ENCODE assay signal across 16 cellular contexts in genomic region chr2:69090008-69090407, GRCh38.
DNase-seq lines count a peak whose midpoint lies in the region; ATAC-seq, FAIRE-seq and TF ChIP-seq lines count a peak whose summit lies in the region.
"Had no signal": no experiment of that assay in that cellular context is flagged by ENCODE, and none has a peak within 500 bp of the region (broad histone marks: within the 10 kb centered on the region; RNA-seq: fewer than 3 reads in every experiment).

No MANE protein-coding gene starts in this region.

- H3K4me3 ChIP-seq in A549 (no peak overlapping the region), coronary artery (no peak overlapping the region), prostate gland (no peak overlapping the region)
- H3K4me3 ChIP-seq: BLaER1, Peyer's patch had no signal

- FAIRE-seq in A549 (lab: Jason Lieb, UNC) = no peak
- FAIRE-seq: H54 had no signal

- WGBS in A549 (ENCODE audit: missing lambda C conversion rate) = 97% methylated on average over 1 of the region's 1 CpG
- WGBS in prostate gland = 74% methylated on average over 1 of the region's 1 CpG

- H3K36me3 Mint-ChIP-seq in activated CD4-positive, alpha-beta T cell treated with anti-CD3 and anti-CD28 coated beads for 36 hours (ENCODE audit: low read depth) = no peaks in the 10 kb centered on the region

- DNase-seq in A549 (ENCODE audit: low read depth in 1 of 2, low spot score in 1 of 2) = no peak
- DNase-seq in CD1c-positive myeloid dendritic cell (ENCODE audit: extremely low spot score) = peak; percentile 48
- no peak for DNase-seq in coronary artery (ENCODE audit: low spot score)
- DNase-seq in sciatic nerve (ENCODE audit: low spot score) = no peak
- DNase-seq in prostate gland (ENCODE audit: low spot score) = no peak
- no peak for DNase-seq in activated CD4-positive, alpha-beta T cell treated with anti-CD3 and anti-CD28 coated beads for 36 hours
- no peak for DNase-seq in nucleus accumbens (lab: John Stamatoyannopoulos, UW)
- DNase-seq: DMS 273 treated with DMSO at 0.1 percent for 48 hours, Kasumi-1, NCI-H1105 treated with DMSO at 0.1 percent for 48 hours, NCI-H187, NCI-H774, Peyer's patch, SHP77 treated with DMSO at 0.1 percent for 48 hours had no signal

- no peaks in the 10 kb centered on the region for H3K9me3 Mint-ChIP-seq in activated CD4-positive, alpha-beta T cell treated with anti-CD3 and anti-CD28 coated beads for 36 hours (ENCODE audit: low read depth)

- no peak for TF ChIP-seq RAD21 in A549 (conservative IDR thresholded peaks at IDR 0.05 in 1 of 2, IDR thresholded peaks at IDR 0.05 in 1 of 2)

- no peaks in the 10 kb centered on the region for H3K27me3 ChIP-seq in prostate gland (replicated peaks; ENCODE audit: insufficient read depth)
- H3K27me3 ChIP-seq: BLaER1, Peyer's patch had no signal

- H3K36me3 ChIP-seq in prostate gland = no peaks in the 10 kb centered on the region
- H3K36me3 ChIP-seq: BLaER1, Peyer's patch had no signal

- H3K27ac Mint-ChIP-seq in activated CD4-positive, alpha-beta T cell treated with anti-CD3 and anti-CD28 coated beads for 36 hours = no peak overlapping the region

- TF ChIP-seq POLR2A in A549 (IDR thresholded peaks at IDR 0.05; ENCODE audit: low read length) (no peak), prostate gland (IDR thresholded peaks at IDR 0.05) (no peak)

- no peaks in the 10 kb centered on the region for H3K4me1 Mint-ChIP-seq in activated CD4-positive, alpha-beta T cell treated with anti-CD3 and anti-CD28 coated beads for 36 hours

- peaks cover 56% of the 10 kb centered on the region for H3K4me1 ChIP-seq in A549
- no peaks in the 10 kb centered on the region for H3K4me1 ChIP-seq in prostate gland (replicated peaks)
- H3K4me1 ChIP-seq: Peyer's patch had no signal

- peaks cover 29% of the 10 kb centered on the region for H3K27me3 Mint-ChIP-seq in activated CD4-positive, alpha-beta T cell treated with anti-CD3 and anti-CD28 coated beads for 36 hours

- TF ChIP-seq EP300 in A549 (IDR thresholded peaks at IDR 0.05) = no peak

- intact Hi-C loops in sciatic nerve (cut with DNase I) = no loop called here
- intact Hi-C loops in prostate gland (cut with DNase I) = no loop called here
- intact Hi-C loops in activated CD4-positive, alpha-beta T cell treated with anti-CD3 and anti-CD28 coated beads for 36 hours (cut with DNase I, micrococcal nuclease) = no loop called here

- POLR2A ChIA-PET in A549 (lab: Yijun Ruan, JAX) = no interaction called here
- POLR2A ChIA-PET in activated CD4-positive, alpha-beta T cell treated with anti-CD3 and anti-CD28 coated beads for 36 hours (lab: Charles Lee) = no interaction called here

- 0 out of 3 replicates have a peak overlapping the region, but pooled peaks have one; percentile 25 for H3K4me2 ChIP-seq in A549
- H3K4me2 ChIP-seq: BLaER1 had no signal

- no peaks in the 10 kb centered on the region for H3K9me3 ChIP-seq in A549
- no peaks in the 10 kb centered on the region for H3K9me3 ChIP-seq in prostate gland
- H3K9me3 ChIP-seq: BLaER1, Peyer's patch had no signal

- CTCF ChIA-PET in A549 (lab: Yijun Ruan, JAX) = no interaction called here
- CTCF ChIA-PET in activated CD4-positive, alpha-beta T cell treated with anti-CD3 and anti-CD28 coated beads for 36 hours (lab: Charles Lee) = interaction anchor here (0.6 to 1.3 kb wide), 4 partner anchors 10 to 182 kb away, joined by 3 to 5 read pairs (median 3); no protein-coding TSS in a partner anchor

- no peak for TF ChIP-seq CTCF in A549 (IDR thresholded peaks at IDR 0.05)
- no peak for TF ChIP-seq CTCF in coronary artery (IDR thresholded peaks at IDR 0.05)
- TF ChIP-seq CTCF in prostate gland (IDR thresholded peaks at IDR 0.05) = no peak

- H3K27ac ChIP-seq in A549 = peak overlapping the region in 1 of 2 experiments; percentile 24; a peak in 2 of 6 replicates
- H3K27ac ChIP-seq in coronary artery = peak overlapping the region; percentile 48 to 57
- H3K27ac ChIP-seq in prostate gland = no peak overlapping the region
- H3K27ac ChIP-seq: BLaER1 had no signal

- no peak overlapping the region for H3K4me3 Mint-ChIP-seq in activated CD4-positive, alpha-beta T cell treated with anti-CD3 and anti-CD28 coated beads for 36 hours

- ATAC-seq in A549 (no peak), sciatic nerve (peak; percentile 10)
- ATAC-seq in activated CD4-positive, alpha-beta T cell treated with anti-CD3 and anti-CD28 coated beads for 36 hours = no peak

TF ChIP-seq in A549, 52 proteins besides CTCF, POLR2A, EP300 and RAD21:
- TF ChIP-seq CEBPB (IDR thresholded peaks at IDR 0.05) (no peak), ESRRA (IDR thresholded peaks at IDR 0.05; ENCODE audit: borderline replicate concordance, low read length) (no peak), POLR2AphosphoS2 (conservative IDR thresholded peaks at IDR 0.05; ENCODE audit: low read length) (no peak), HOXA7 (CRISPR knock-in tag; IDR thresholded peaks at IDR 0.05) (no peak), MAFK (IDR thresholded peaks at IDR 0.05; ENCODE audit: partially characterized antibody) (no peak), HES2 (IDR thresholded peaks at IDR 0.05) (no peak), EHMT2 (IDR thresholded peaks at IDR 0.05; ENCODE audit: low read depth) (no peak), FOSL2 (IDR thresholded peaks at IDR 0.05) (no peak), FOSL2 (CRISPR knock-in tag; IDR thresholded peaks at IDR 0.05) (no peak), RCOR1 (IDR thresholded peaks at IDR 0.05; ENCODE audit: low read depth, low read length) (no peak), HMGXB4 (CRISPR knock-in tag; IDR thresholded peaks at IDR 0.05; ENCODE audit: borderline replicate concordance) (no peak), NR3C1 (IDR thresholded peaks at IDR 0.05) (no peak), BCL3 (IDR thresholded peaks at IDR 0.05) (no peak), KDM5A (IDR thresholded peaks at IDR 0.05) (no peak), RFX5 (IDR thresholded peaks at IDR 0.05) (no peak)
- TF ChIP-seq, protein P1, sequence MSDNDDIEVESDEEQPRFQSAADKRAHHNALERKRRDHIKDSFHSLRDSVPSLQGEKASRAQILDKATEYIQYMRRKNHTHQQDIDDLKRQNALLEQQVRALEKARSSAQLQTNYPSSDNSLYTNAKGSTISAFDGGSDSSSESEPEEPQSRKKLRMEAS (IDR thresholded peaks at IDR 0.05) = no peak

Comparison
In these comparisons a context has a peak if more than half of its experiments do, and no peak if none do; other contexts are left out.
1. H3K27ac ChIP-seq: peak in coronary artery (2 of 2); none in prostate gland (0 of 2).